1 cellular context compared by ENCODE assay signal in genomic region chr2:53108246-53108645, GRCh38.
TF ChIP-seq lines count a peak whose summit lies in the region.

No MANE protein-coding gene starts in this region.

TF ChIP-seq in HepG2, 621 proteins besides CTCF, POLR2A, EP300 and RAD21 (continued from another document):
- TF ChIP-seq KIAA2018 (CRISPR knock-in tag; IDR thresholded peaks at IDR 0.05; ENCODE audit: borderline replicate concordance) (no peak), SOX13 (IDR thresholded peaks at IDR 0.05) (no peak), SOX13 (CRISPR knock-in tag; conservative IDR thresholded peaks at IDR 0.05 in 1 of 2, IDR thresholded peaks at IDR 0.05 in 1 of 2) (peak in 1 of 2 experiments; percentile 21; a peak in 1 of 4 replicates), ZNF576 (CRISPR knock-in tag; IDR thresholded peaks at IDR 0.05) (no peak), MAFF (IDR thresholded peaks at IDR 0.05; ENCODE audit: low read depth, low read length) (peak; percentile 49; the same call in 1 of the 2 replicates), STAT6 (CRISPR knock-in tag; IDR thresholded peaks at IDR 0.05; ENCODE audit: borderline replicate concordance) (no peak)
